1 cellular context compared by ENCODE assay signal in the genomic region with DNA sequence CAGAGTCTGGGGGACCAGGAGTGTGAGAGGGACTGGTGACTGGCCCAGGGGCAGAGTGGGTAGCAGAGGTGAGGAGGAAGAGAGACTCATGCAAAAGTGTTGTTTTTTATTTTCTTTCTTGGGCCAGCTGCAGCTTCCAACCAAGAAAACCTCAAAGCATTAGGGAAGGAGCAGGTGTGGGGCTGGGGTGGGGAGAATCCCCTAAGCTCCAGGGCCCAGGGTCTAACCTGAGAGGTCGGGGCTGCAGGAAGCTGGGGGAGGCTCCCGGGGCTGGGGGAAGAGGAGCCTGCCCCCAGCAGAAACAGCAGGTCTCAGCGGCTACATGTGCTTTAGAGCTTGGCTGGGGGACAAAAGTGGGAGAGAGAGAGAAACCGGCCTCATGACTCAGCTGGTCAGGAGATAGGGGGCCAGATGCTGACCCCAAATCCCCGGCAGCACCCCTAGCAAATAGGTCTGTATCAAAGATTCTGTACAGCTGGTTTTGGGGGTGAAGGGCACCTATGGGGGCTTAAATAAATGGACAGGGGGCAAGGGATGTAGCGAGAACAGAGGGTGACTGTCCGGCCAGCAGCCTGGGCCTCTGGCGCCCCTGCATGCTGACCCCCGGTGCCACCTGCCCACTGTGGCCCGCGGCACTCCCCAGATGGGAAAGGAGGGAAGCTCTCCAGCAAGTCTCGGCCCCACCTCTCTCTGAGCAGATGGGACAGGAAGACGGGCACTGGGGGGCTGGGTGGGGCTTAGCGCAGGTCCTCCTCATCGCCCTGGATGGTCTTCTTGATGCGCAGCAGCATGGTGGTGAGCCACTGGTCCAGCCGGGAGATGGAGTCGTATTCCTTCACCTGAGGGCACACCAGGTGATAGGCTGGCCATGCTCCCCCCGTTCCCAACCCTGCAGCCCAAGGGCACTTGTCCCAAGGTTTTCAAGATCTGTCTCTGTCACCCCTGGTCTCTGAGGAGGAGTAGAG.
TF ChIP-seq lines count a peak whose summit lies in the region.

No MANE protein-coding gene starts in this region.

TF ChIP-seq in K562, 482 proteins besides CTCF, POLR2A, EP300 and RAD21:
- TF ChIP-seq POLR2G (IDR thresholded peaks at IDR 0.05; ENCODE audit: low read depth, low read length) = 0 out of 2 replicates have a peak, but pooled peaks have one; percentile 33
- TF ChIP-seq ZNF778 (CRISPR knock-in tag; IDR thresholded peaks at IDR 0.05) = no peak
